ENCODE assay signal across 13 cellular contexts in the genomic region with DNA sequence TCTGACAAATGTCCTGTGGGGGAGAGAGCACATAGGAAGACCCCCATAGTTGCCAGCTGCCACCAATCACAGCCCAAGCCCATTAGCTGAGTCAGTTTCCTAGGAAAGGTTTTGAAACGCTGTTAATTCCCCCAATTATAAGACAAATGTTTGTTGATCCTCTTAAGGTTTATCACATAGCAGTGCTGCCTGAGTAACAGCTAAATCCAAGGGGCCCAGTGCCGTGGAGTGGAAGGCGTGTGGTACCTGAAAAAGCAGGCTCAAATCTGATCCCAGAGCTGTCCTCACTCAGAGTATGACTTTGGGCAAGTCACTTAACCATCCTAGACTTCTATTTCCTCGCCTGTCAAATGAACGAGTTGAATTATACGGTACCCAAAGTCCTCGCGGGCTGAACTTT.
DNase-seq lines count a peak whose midpoint lies in the region; ATAC-seq and TF ChIP-seq lines count a peak whose summit lies in the region.
"Had no signal": no experiment of that assay in that cellular context is flagged by ENCODE, and none has a peak within 500 bp of the region (broad histone marks: within the 10 kb centered on the region; RNA-seq: fewer than 3 reads in every experiment).

No MANE protein-coding gene starts in this region.

- H3K27me3 Mint-ChIP-seq in nephron progenitor cell (ENCODE audit: low read depth, poor library complexity): peaks cover 44% of the 10 kb centered on the region

- no peaks in the 10 kb centered on the region for H3K36me3 Mint-ChIP-seq in nephron progenitor cell (ENCODE audit: low read depth)
- H3K36me3 Mint-ChIP-seq: CD8-positive, alpha-beta T cell had no signal

- 63 to 76% methylated on average over 8 of the region's 8 CpGs for WGBS in sigmoid colon, 2 donors

- no peaks in the 10 kb centered on the region for H3K4me1 ChIP-seq in sigmoid colon

- H3K4me1 Mint-ChIP-seq in nephron progenitor cell: peaks cover 63% of the 10 kb centered on the region
- H3K4me1 Mint-ChIP-seq: B cell had no signal

- TF ChIP-seq CTCF in nephron progenitor cell (IDR thresholded peaks at IDR 0.05) (no peak), sigmoid colon (IDR thresholded peaks at IDR 0.05) (no peak)

- no peaks in the 10 kb centered on the region for H3K9me3 Mint-ChIP-seq in nephron progenitor cell
- H3K9me3 Mint-ChIP-seq: CD8-positive, alpha-beta T cell had no signal

- DNase-seq in NCI-H748 (lab: John Stamatoyannopoulos, UW; ENCODE audit: unreplicated experiment) (peak; percentile 8), NCI-H748 treated with DMSO at 0.1 percent for 48 hours (lab: John Stamatoyannopoulos, UW) (no peak), NCI-H1436 (lab: John Stamatoyannopoulos, UW) (peak; percentile 74), NCI-H82 (lab: John Stamatoyannopoulos, UW) (peak; percentile 87), nephron progenitor cell (no peak), sigmoid colon (no peak)
- DNase-seq: Calu3; CD8-positive, alpha-beta T cell; GM23248; HCEC 1CT had no signal

- H3K27me3 ChIP-seq in sigmoid colon: peaks cover 0 to 18% (median 0%) of the 10 kb centered on the region in 3 donors
- H3K27me3 ChIP-seq: BLaER1 treated with 17β-estradiol and CSF1 and Interleukin-3, amounts not matched to agents 10 nM and 100 nM had no signal

- H3K9me3 ChIP-seq in sigmoid colon: no peaks in the 10 kb centered on the region
- H3K9me3 ChIP-seq: BLaER1 treated with 17β-estradiol and CSF1 and Interleukin-3, amounts not matched to agents 10 nM and 100 nM had no signal

- no peak for ATAC-seq in HG03039 (IDR thresholded peaks at IDR 0.05; ENCODE audit: unreplicated experiment)
- ATAC-seq: CD8-positive, alpha-beta T cell had no signal

- H3K4me3 Mint-ChIP-seq in nephron progenitor cell: no peak overlapping the region
- H3K4me3 Mint-ChIP-seq: B cell; CD8-positive, alpha-beta T cell had no signal

- H3K27ac ChIP-seq in sigmoid colon: no peak overlapping the region
- H3K27ac ChIP-seq: BLaER1 treated with 17β-estradiol and CSF1 and Interleukin-3, amounts not matched to agents 10 nM and 100 nM; GM23248 had no signal

- intact Hi-C loops in sigmoid colon (cut with DNase I): no loop called here

- no peak overlapping the region for H3K4me3 ChIP-seq in sigmoid colon
- H3K4me3 ChIP-seq: BLaER1 treated with 17β-estradiol and CSF1 and Interleukin-3, amounts not matched to agents 10 nM and 100 nM; GM23248 had no signal

- H3K36me3 ChIP-seq in sigmoid colon: no peaks in the 10 kb centered on the region
- H3K36me3 ChIP-seq: BLaER1 treated with 17β-estradiol and CSF1 and Interleukin-3, amounts not matched to agents 10 nM and 100 nM had no signal

- no peak for TF ChIP-seq EP300 in sigmoid colon (IDR thresholded peaks at IDR 0.05)

- peak overlapping the region; percentile 81 for H3K27ac Mint-ChIP-seq in nephron progenitor cell
- H3K27ac Mint-ChIP-seq: B cell; CD8-positive, alpha-beta T cell had no signal

- no peak for TF ChIP-seq POLR2A in sigmoid colon (IDR thresholded peaks at IDR 0.05)

Comparison
In these comparisons a context has a peak if more than half of its experiments do, and no peak if none do; other contexts are left out.
1. DNase-seq: peak in NCI-H748 (single experiment), NCI-H1436 (single experiment) and NCI-H82 (single experiment); none in NCI-H748 treated with DMSO at 0.1 percent for 48 hours (single experiment), nephron progenitor cell (single experiment) and sigmoid colon (single experiment).